29 cellular contexts compared by ENCODE assay signal in genomic region chr13:98626298-98626940, GRCh38.
A peak's percentile ranks its signal among the peaks of the same experiment; 100 is the strongest.
DNase-seq lines count a peak whose midpoint lies in the region; ATAC-seq lines count a peak whose summit lies in the region.
"Had no signal": no experiment of that assay in that cellular context is flagged by ENCODE, and none has a peak within 500 bp of the region (broad histone marks: within the 10 kb centered on the region; RNA-seq: fewer than 3 reads in every experiment).

No MANE protein-coding gene starts in this region.

- DNase-seq in NCI-H146 (lab: John Stamatoyannopoulos, UW) (peak; percentile 29), NCI-H146 treated with DMSO at 0.1 percent for 48 hours (lab: John Stamatoyannopoulos, UW; ENCODE audit: unreplicated experiment) (no peak), EL (peak; percentile 11), NCI-H526 treated with DMSO at 0.1 percent for 48 hours (lab: John Stamatoyannopoulos, UW) (peak; percentile 42), fibroblast of peridontal ligament (ENCODE audit: extremely low read depth) (peak; percentile 19), DMS53 treated with DMSO at 0.1 percent for 48 hours (lab: John Stamatoyannopoulos, UW; ENCODE audit: unreplicated experiment) (no peak)
- no peak for DNase-seq in NK-92 treated with Interleukin-12 subunit alpha and Interleukin-12 subunit beta, amount 100 ng/mL, for 24 hours (lab: John Stamatoyannopoulos, UW)
- DNase-seq: ACHN; activated CD4-positive, CD25-positive, alpha-beta regulatory T cell treated with anti-CD3 and anti-CD28 coated beads, Interleukin-2, amount 50 U/mL, for 72 hours; activated CD8-positive, alpha-beta T cell treated with anti-CD3 and anti-CD28 coated beads, Interleukin-2, amount 10 ng/mL, durations not matched to agents 7 days and 5 days; activated naive CD8-positive, alpha-beta T cell treated with anti-CD3 and anti-CD28 coated beads for 36 hours; activated T-cell treated with anti-CD3 and anti-CD28 coated beads for 4 hours; BE2C; caudate nucleus; CD8-positive, alpha-beta memory T cell; endodermal cell; H9; KG1; left cardiac atrium; MM.1S; NCI-H1930; NCI-H524 treated with DMSO at 0.1 percent for 48 hours; SK-N-SH; stimulated activated CD4-positive, alpha-beta T cell treated with anti-CD3 and anti-CD28 coated beads, Interleukin-2, amount 100 ng/mL, for 48 hours; T-helper 17 cell; upper lobe of right lung had no signal

- no peak for ATAC-seq in HG02885 (IDR thresholded peaks at IDR 0.05; ENCODE audit: poor library complexity, unreplicated experiment)
- ATAC-seq: activated CD8-positive, alpha-beta T cell treated with anti-CD3 and anti-CD28 coated beads, Interleukin-2, amount 10 ng/mL, durations not matched to agents 7 days and 5 days; esophagus mucosa; gastroesophageal sphincter; left cardiac atrium; T-helper 17 cell; upper lobe of right lung had no signal

Comparison
In these comparisons a context has a peak if more than half of its experiments do, and no peak if none do; other contexts are left out.
1. DNase-seq: peak in NCI-H146 (single experiment), EL (single experiment), NCI-H526 treated with DMSO at 0.1 percent for 48 hours (single experiment) and fibroblast of peridontal ligament (single experiment); none in NCI-H146 treated with DMSO at 0.1 percent for 48 hours (single experiment), DMS53 treated with DMSO at 0.1 percent for 48 hours (single experiment) and NK-92 treated with Interleukin-12 subunit alpha and Interleukin-12 subunit beta, amount 100 ng/mL, for 24 hours (single experiment).